ENCODE assay signal across 8 cellular contexts in the genomic region with DNA sequence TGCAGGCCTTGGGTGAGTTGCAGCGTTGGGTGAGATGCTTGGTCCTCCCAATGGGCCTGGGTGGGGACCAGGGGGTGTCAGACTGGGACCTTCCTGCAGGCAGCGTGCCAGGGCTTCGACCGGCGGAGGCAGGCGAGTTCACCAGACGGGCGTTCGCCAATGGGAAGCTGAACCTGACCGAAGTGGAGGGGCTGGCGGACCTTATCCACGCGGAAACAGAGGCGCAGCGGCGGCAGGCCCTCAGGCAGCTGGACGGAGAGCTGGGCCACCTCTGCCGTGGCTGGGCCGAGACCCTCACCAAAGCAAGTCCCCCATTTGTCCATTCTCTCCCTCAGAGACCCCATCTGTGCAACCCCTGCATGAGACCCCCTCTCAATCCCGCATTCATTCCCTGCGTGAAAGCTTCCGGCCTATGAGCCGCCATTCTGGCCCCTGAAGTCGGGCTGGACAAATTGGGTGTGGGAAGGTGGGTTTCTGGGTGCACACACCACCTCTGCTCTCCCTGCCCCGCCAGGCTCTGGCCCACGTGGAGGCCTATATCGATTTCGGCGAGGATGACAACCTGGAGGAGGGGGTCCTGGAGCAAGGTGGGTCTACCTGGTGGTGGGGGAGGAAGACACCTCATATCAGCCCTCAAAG. TPM values are rescaled to one million over a fixed set of nuclear protein-coding genes. Genes with fewer than 3 reads are reported as not detected.
A peak's percentile ranks its signal among the peaks of the same experiment; 100 is the strongest.
DNase-seq lines count a peak whose midpoint lies in the region; ATAC-seq and TF ChIP-seq lines count a peak whose summit lies in the region.

No MANE protein-coding gene starts in this region.

- no peaks in the 10 kb centered on the region for H3K27me3 Mint-ChIP-seq in activated T-cell treated with anti-CD3 and anti-CD28 coated beads, Interleukin-2, amount 50 U/mL, for 24 hours
- H3K27me3 Mint-ChIP-seq in activated CD8-positive, alpha-beta T cell treated with anti-CD3 and anti-CD28 coated beads for 36 hours = no peaks in the 10 kb centered on the region

- H3K27ac Mint-ChIP-seq in activated T-cell treated with anti-CD3 and anti-CD28 coated beads, Interleukin-2, amount 50 U/mL, for 24 hours = no peak overlapping the region
- no peak overlapping the region for H3K27ac Mint-ChIP-seq in activated CD8-positive, alpha-beta T cell treated with anti-CD3 and anti-CD28 coated beads for 36 hours

- peak overlapping the region; percentile 95 for H3K4me3 Mint-ChIP-seq in activated T-cell treated with anti-CD3 and anti-CD28 coated beads, Interleukin-2, amount 50 U/mL, for 24 hours
- H3K4me3 Mint-ChIP-seq in activated CD8-positive, alpha-beta T cell treated with anti-CD3 and anti-CD28 coated beads for 36 hours = peak overlapping the region; percentile 94

- H3K9ac ChIP-seq in iPS-15b (ENCODE audit: low read depth, low read length) = no peak overlapping the region

- no peaks in the 10 kb centered on the region for H3K27me3 ChIP-seq in iPS-15b (ENCODE audit: control insufficient read depth, insufficient read depth, low read length)
- no peaks in the 10 kb centered on the region for H3K27me3 ChIP-seq in suprapubic skin

- CTCF ChIA-PET in activated CD8-positive, alpha-beta T cell treated with anti-CD3 and anti-CD28 coated beads for 36 hours (lab: Charles Lee) = interaction anchor here (1.4 kb wide), 1 partner anchor 56 kb away, joined by 3 read pairs; the partner anchor contains the start of gene CCDC194

- intact Hi-C loops in activated CD8-positive, alpha-beta T cell treated with anti-CD3 and anti-CD28 coated beads for 36 hours (cut with micrococcal nuclease) = no loop called here

- POLR2A ChIA-PET in activated CD8-positive, alpha-beta T cell treated with anti-CD3 and anti-CD28 coated beads for 36 hours (lab: Charles Lee) = interaction anchor here (1.0 to 1.8 kb wide), 6 partner anchors 9 to 67 kb away, joined by 3 to 6 read pairs (median 4); partner anchors contain the start of gene BST2

- H3K4me3 ChIP-seq in iPS-15b (ENCODE audit: low read depth, low read length) (peak overlapping the region; percentile 99), suprapubic skin (peak overlapping the region; percentile 65)

- 89% methylated on average over 19 of the region's 29 CpGs for WGBS in suprapubic skin

- no peaks in the 10 kb centered on the region for H3K9me3 Mint-ChIP-seq in activated T-cell treated with anti-CD3 and anti-CD28 coated beads, Interleukin-2, amount 50 U/mL, for 24 hours
- H3K9me3 Mint-ChIP-seq in activated CD8-positive, alpha-beta T cell treated with anti-CD3 and anti-CD28 coated beads for 36 hours = no peaks in the 10 kb centered on the region

- ATAC-seq in activated CD8-positive, alpha-beta T cell treated with anti-CD3 and anti-CD28 coated beads for 36 hours = no peak
- ATAC-seq in GM19452 (IDR thresholded peaks at IDR 0.05; ENCODE audit: unreplicated experiment) = no peak

- no peak overlapping the region for H3K27ac ChIP-seq in suprapubic skin

- peaks cover 38% of the 10 kb centered on the region for H3K4me1 Mint-ChIP-seq in activated T-cell treated with anti-CD3 and anti-CD28 coated beads, Interleukin-2, amount 50 U/mL, for 24 hours (ENCODE audit: low read depth)
- peaks cover 30% of the 10 kb centered on the region for H3K4me1 Mint-ChIP-seq in activated CD8-positive, alpha-beta T cell treated with anti-CD3 and anti-CD28 coated beads for 36 hours (ENCODE audit: low read depth)

- no peak for TF ChIP-seq POLR2A in suprapubic skin (IDR thresholded peaks at IDR 0.05)

- H3K9me3 ChIP-seq in iPS-15b (ENCODE audit: control insufficient read depth, insufficient read depth, low read length) = no peaks in the 10 kb centered on the region
- H3K9me3 ChIP-seq in suprapubic skin = no peaks in the 10 kb centered on the region

- no peak for DNase-seq in activated T-cell treated with anti-CD3 and anti-CD28 coated beads, Interleukin-2, amount 50 U/mL, for 24 hours
- no peak for DNase-seq in activated T-cell treated with anti-CD3 and anti-CD28 coated beads, Interleukin-2, amount 50 U/mL, for 48 hours
- no peak for DNase-seq in activated CD8-positive, alpha-beta T cell treated with anti-CD3 and anti-CD28 coated beads for 36 hours
- DNase-seq in suprapubic skin (ENCODE audit: low spot score in 2 of 2) (peak in 1 of 2 donors; percentile 74), inferior parietal cortex (ENCODE audit: extremely low spot score) (no peak), glomerular visceral epithelial cell (ENCODE audit: extremely low spot score) (no peak)

- H3K36me3 ChIP-seq in iPS-15b (ENCODE audit: control insufficient read depth, insufficient read depth, low read length) (peaks cover 12% of the 10 kb centered on the region), suprapubic skin (peaks cover 12% of the 10 kb centered on the region)

- no peak for TF ChIP-seq EP300 in suprapubic skin (IDR thresholded peaks at IDR 0.05)

- H3K4me1 ChIP-seq in iPS-15b (ENCODE audit: control insufficient read depth, insufficient read depth, low read length) = peaks cover 2% of the 10 kb centered on the region
- H3K4me1 ChIP-seq in suprapubic skin = peaks cover 46% of the 10 kb centered on the region

- peaks cover 54% of the 10 kb centered on the region for H3K36me3 Mint-ChIP-seq in activated T-cell treated with anti-CD3 and anti-CD28 coated beads, Interleukin-2, amount 50 U/mL, for 24 hours (ENCODE audit: low read depth)
- H3K36me3 Mint-ChIP-seq in activated CD8-positive, alpha-beta T cell treated with anti-CD3 and anti-CD28 coated beads for 36 hours (ENCODE audit: low read depth) = peaks cover 7% of the 10 kb centered on the region

- no peak for TF ChIP-seq CTCF in activated CD8-positive, alpha-beta T cell treated with anti-CD3 and anti-CD28 coated beads for 36 hours (IDR thresholded peaks at IDR 0.05)
- TF ChIP-seq CTCF in suprapubic skin (IDR thresholded peaks at IDR 0.05) = no peak

RNA-seq across cellular contexts. Expression of gene GTPBP3, which starts 1.2 kb away (rescaled TPM):
- 10 to 100 TPM; 43.8 to 45.4 TPM for total RNA-seq in activated CD8-positive, alpha-beta T cell treated with anti-CD3 and anti-CD28 coated beads for 36 hours
- total RNA-seq in suprapubic skin = 10 to 100 TPM; 18.7 to 29.0 (median 25.2) TPM

RNA-seq across cellular contexts. Expression of gene ANO8, which starts 3.9 kb away (rescaled TPM):
- total RNA-seq in activated CD8-positive, alpha-beta T cell treated with anti-CD3 and anti-CD28 coated beads for 36 hours = 1 to 10 TPM; 5.4 TPM
- total RNA-seq in suprapubic skin = 10 to 100 TPM; 29.9 to 47.1 (median 37.1) TPM

RNA-seq across cellular contexts. Expression of gene DDA1, which starts 29.2 kb away (rescaled TPM):
- 10 to 100 TPM; 25.4 to 33.2 TPM for total RNA-seq in activated CD8-positive, alpha-beta T cell treated with anti-CD3 and anti-CD28 coated beads for 36 hours
- total RNA-seq in suprapubic skin = 10 to 100 TPM; 17.9 to 35.2 (median 22.8) TPM

RNA-seq across cellular contexts. Expression of gene MRPL34, which starts 32.9 kb away (rescaled TPM):
- 100 to 1,000 TPM; 101 to 107 TPM for total RNA-seq in activated CD8-positive, alpha-beta T cell treated with anti-CD3 and anti-CD28 coated beads for 36 hours
- total RNA-seq in suprapubic skin = 10 to 100 TPM; 42.7 to 89.5 (median 73.1) TPM

RNA-seq across cellular contexts. Expression of gene ABHD8, which starts 35.3 kb away (rescaled TPM):
- 1 to 10 TPM; 5.0 to 6.0 TPM for total RNA-seq in activated CD8-positive, alpha-beta T cell treated with anti-CD3 and anti-CD28 coated beads for 36 hours
- 10 to 100 TPM in 3 of 4 donors, 1 to 10 TPM in 1; 9.7 to 15.7 (median 13.6) TPM for total RNA-seq in suprapubic skin

Comparison
In these comparisons a context has a peak if more than half of its experiments do, and no peak if none do; other contexts are left out.
1. RNA of gene ANO8, which starts 3.9 kb away (total RNA-seq): 29.9 to 47.1 TPM in suprapubic skin; 5.4 TPM in activated CD8-positive, alpha-beta T cell treated with anti-CD3 and anti-CD28 coated beads for 36 hours; every median in the first group is over 4 times any median in the second.